1 cellular context compared by ENCODE assay signal in the genomic region with DNA sequence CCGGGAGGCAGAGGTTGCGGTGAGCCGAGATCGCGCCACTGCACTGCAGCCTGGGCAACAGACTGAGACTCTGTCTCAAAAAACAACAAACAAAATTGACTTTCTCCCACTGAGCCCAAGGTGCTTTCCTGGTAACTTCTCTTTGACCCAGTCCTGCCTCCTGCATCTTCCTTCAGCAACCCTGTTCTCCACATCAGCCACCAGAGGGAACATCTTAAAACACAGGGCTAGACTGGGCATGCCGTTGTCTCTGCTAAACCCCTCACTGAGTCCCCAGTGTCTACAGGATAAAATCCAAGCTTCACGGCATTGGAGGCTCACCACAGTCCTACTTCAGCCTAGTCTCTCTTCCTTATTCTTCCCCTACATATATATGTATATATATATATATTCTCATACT.
TF ChIP-seq lines count a peak whose summit lies in the region.

No MANE protein-coding gene starts in this region.

TF ChIP-seq in HCT116, 20 proteins besides CTCF, POLR2A, EP300 and RAD21:
- TF ChIP-seq EGR1 (IDR thresholded peaks at IDR 0.05; ENCODE audit: low read depth) (no peak), EZH2 (IDR thresholded peaks at IDR 0.05) (no peak), SRF (IDR thresholded peaks at IDR 0.05; ENCODE audit: low read depth) (no peak), ZFX (IDR thresholded peaks at IDR 0.05) (no peak), JUND (IDR thresholded peaks at IDR 0.05) (no peak), ELF1 (IDR thresholded peaks at IDR 0.05; ENCODE audit: borderline replicate concordance, low read depth) (no peak), ZNF274 (IDR thresholded peaks at IDR 0.05; ENCODE audit: low read depth, low read length) (no peak), POLR2AphosphoS5 (IDR thresholded peaks at IDR 0.05; ENCODE audit: low read depth, low read length) (no peak), FOSL1 (IDR thresholded peaks at IDR 0.05; ENCODE audit: low read depth) (no peak), CEBPB (IDR thresholded peaks at IDR 0.05; ENCODE audit: low read depth) (no peak), CBX3 (IDR thresholded peaks at IDR 0.05; ENCODE audit: low read depth) (no peak), YY1 (IDR thresholded peaks at IDR 0.05; ENCODE audit: extremely low read depth, insufficient replicate concordance, low read depth, low read length) (no peak), SIN3A (IDR thresholded peaks at IDR 0.05; ENCODE audit: low read depth) (no peak), TCF7L2 (IDR thresholded peaks at IDR 0.05; ENCODE audit: borderline replicate concordance, extremely low read depth, insufficient read depth, insufficient read length) (no peak), SP1 (IDR thresholded peaks at IDR 0.05; ENCODE audit: low read depth) (no peak), ATF3 (IDR thresholded peaks at IDR 0.05) (no peak)
- TF ChIP-seq, protein P1, sequence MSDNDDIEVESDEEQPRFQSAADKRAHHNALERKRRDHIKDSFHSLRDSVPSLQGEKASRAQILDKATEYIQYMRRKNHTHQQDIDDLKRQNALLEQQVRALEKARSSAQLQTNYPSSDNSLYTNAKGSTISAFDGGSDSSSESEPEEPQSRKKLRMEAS (IDR thresholded peaks at IDR 0.05): no peak
- TF ChIP-seq, protein P2, sequence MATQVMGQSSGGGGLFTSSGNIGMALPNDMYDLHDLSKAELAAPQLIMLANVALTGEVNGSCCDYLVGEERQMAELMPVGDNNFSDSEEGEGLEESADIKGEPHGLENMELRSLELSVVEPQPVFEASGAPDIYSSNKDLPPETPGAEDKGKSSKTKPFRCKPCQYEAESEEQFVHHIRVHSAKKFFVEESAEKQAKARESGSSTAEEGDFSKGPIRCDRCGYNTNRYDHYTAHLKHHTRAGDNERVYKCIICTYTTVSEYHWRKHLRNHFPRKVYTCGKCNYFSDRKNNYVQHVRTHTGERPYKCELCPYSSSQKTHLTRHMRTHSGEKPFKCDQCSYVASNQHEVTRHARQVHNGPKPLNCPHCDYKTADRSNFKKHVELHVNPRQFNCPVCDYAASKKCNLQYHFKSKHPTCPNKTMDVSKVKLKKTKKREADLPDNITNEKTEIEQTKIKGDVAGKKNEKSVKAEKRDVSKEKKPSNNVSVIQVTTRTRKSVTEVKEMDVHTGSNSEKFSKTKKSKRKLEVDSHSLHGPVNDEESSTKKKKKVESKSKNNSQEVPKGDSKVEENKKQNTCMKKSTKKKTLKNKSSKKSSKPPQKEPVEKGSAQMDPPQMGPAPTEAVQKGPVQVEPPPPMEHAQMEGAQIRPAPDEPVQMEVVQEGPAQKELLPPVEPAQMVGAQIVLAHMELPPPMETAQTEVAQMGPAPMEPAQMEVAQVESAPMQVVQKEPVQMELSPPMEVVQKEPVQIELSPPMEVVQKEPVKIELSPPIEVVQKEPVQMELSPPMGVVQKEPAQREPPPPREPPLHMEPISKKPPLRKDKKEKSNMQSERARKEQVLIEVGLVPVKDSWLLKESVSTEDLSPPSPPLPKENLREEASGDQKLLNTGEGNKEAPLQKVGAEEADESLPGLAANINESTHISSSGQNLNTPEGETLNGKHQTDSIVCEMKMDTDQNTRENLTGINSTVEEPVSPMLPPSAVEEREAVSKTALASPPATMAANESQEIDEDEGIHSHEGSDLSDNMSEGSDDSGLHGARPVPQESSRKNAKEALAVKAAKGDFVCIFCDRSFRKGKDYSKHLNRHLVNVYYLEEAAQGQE (IDR thresholded peaks at IDR 0.05; ENCODE audit: low read depth): no peak
